In genomic region chr10:16436758-16437539, GRCh38 we compare ENCODE assay signal across 8 cellular contexts. TPM values are rescaled to one million over a fixed set of nuclear protein-coding genes. Genes with fewer than 3 reads are reported as not detected.
DNase-seq lines count a peak whose midpoint lies in the region; ATAC-seq and TF ChIP-seq lines count a peak whose summit lies in the region.

TSS of gene PTER (plus strand) at chr10:16437010. CDS start at chr10:16484385, 47,375 bp downstream.

- H3K4me3 ChIP-seq in retinal pigment epithelial cell (ENCODE audit: low read length) = peak within 1 kb of the TSS; percentile 67

- DNase-seq in NCI-H187 (lab: John Stamatoyannopoulos, UW) = peak; percentile 78 to 87
- peak; percentile 97 for DNase-seq in T-helper 9 cell
- DNase-seq in astrocyte of the hippocampus (ENCODE audit: low read depth, low spot score) = peak; percentile 93
- DNase-seq in hepatic stellate cell (ENCODE audit: low spot score) = peak; percentile 72
- peak; percentile 69 for DNase-seq in retinal pigment epithelial cell (ENCODE audit: low read depth)
- DNase-seq in SK-N-DZ (ENCODE audit: low spot score) = no peak

- no peak for TF ChIP-seq CTCF in retinal pigment epithelial cell (conservative IDR thresholded peaks at IDR 0.05; ENCODE audit: low read depth, low read length)

- peak; percentile 96 for ATAC-seq in GM18502 (IDR thresholded peaks at IDR 0.05; ENCODE audit: poor library complexity, unreplicated experiment)
- peak; percentile 97 for ATAC-seq in HG02938 (IDR thresholded peaks at IDR 0.05; ENCODE audit: unreplicated experiment)

RNA-seq across cellular contexts. Expression of gene PTER, which starts in this region (rescaled TPM):
- 0.15 TPM in 1 of 2 replicates, not detected in the other for polyA plus RNA-seq in SK-N-DZ (2014; cell fraction: cytosol; rRNA removed)
- polyA plus RNA-seq in SK-N-DZ (2014; cell fraction: nucleus; rRNA removed) = not detected in 2 replicates
